ENCODE assay signal across 8 cellular contexts in genomic region chr3:15646924-15647511, GRCh38. TPM values are rescaled to one million over a fixed set of nuclear protein-coding genes. Genes with fewer than 3 reads are reported as not detected.
A peak's percentile ranks its signal among the peaks of the same experiment; 100 is the strongest.
DNase-seq lines count a peak whose midpoint lies in the region; ATAC-seq, FAIRE-seq and TF ChIP-seq lines count a peak whose summit lies in the region.

No MANE protein-coding gene starts in this region.

- no peak overlapping the region for H2BK12ac ChIP-seq in H1 (ENCODE audit: low read depth, low read length)

- peaks cover 28% of the 10 kb centered on the region for H3K36me3 Mint-ChIP-seq in CD4-positive, alpha-beta T cell (ENCODE audit: low read depth)

- TF ChIP-seq POLR2A in H1 (IDR thresholded peaks at IDR 0.05; ENCODE audit: control extremely low read depth in 1 of 2, low read depth in 2 of 2, low read length in 2 of 2) = no peak

- no peak for ATAC-seq in CD4-positive, alpha-beta T cell (ENCODE audit: poor library complexity)

- H3K4me1 ChIP-seq in H1 (replicated peaks in 1 of 4; ENCODE audit: control insufficient read depth in 3 of 4, insufficient read depth in 4 of 4, low read length in 3 of 4) = peaks cover 0 to 4% (median 2%) of the 10 kb centered on the region in 4 experiments; a peak in 2 of 7 replicates

- no peak overlapping the region for H3K4me3 ChIP-seq in H1 (ENCODE audit: extremely low read depth in 1 of 4, insufficient read depth in 2 of 4, low read depth in 3 of 4, low read length in 4 of 4)

- H3K27me3 Mint-ChIP-seq in CD4-positive, alpha-beta T cell = no peaks in the 10 kb centered on the region

- no peaks in the 10 kb centered on the region for H3K9me3 Mint-ChIP-seq in CD4-positive, alpha-beta T cell

- no peak overlapping the region for H2BK5ac ChIP-seq in H1 (ENCODE audit: low read depth, low read length)

- H3K4me3 Mint-ChIP-seq in CD4-positive, alpha-beta T cell = peak overlapping the region; percentile 74

- H3K79me1 ChIP-seq in H1 (ENCODE audit: low read depth, low read length) = no peaks in the 10 kb centered on the region

- no peak overlapping the region for H3K27ac ChIP-seq in CD4-positive, alpha-beta T cell (ENCODE audit: low read depth, low read length)
- H3K27ac ChIP-seq in H1 (ENCODE audit: low read depth, low read length) = no peak overlapping the region

- peak overlapping the region; percentile 40; the same call in 1 of the 2 replicates for H4K8ac ChIP-seq in H1 (ENCODE audit: extremely low read depth, insufficient read depth, low read length)

- intact Hi-C loops in CD4-positive, alpha-beta T cell (cut with DNase I, micrococcal nuclease) = loop anchor here in 1 of 2 experiments (1.0 kb wide), 2 partner anchors 17 to 46 kb away; partner anchors contain the start of genes BTD and HACL1

- H4K91ac ChIP-seq in H1 (replicated peaks; ENCODE audit: insufficient read length, low read length) = no peak overlapping the region

- TF ChIP-seq EP300 in H1 (IDR thresholded peaks at IDR 0.05; ENCODE audit: borderline replicate concordance in 1 of 2, low read depth in 2 of 2, low read length in 2 of 2) = no peak

- no peak for TF ChIP-seq RAD21 in H1 (IDR thresholded peaks at IDR 0.05 in 1 of 2, conservative IDR thresholded peaks at IDR 0.05 in 1 of 2; ENCODE audit: low read depth in 2 of 2, low read length in 2 of 2)

- H3K23me2 ChIP-seq in H1 (ENCODE audit: low read depth, low read length) = no peaks in the 10 kb centered on the region

- no peak overlapping the region for H3K18ac ChIP-seq in H1 (ENCODE audit: extremely low read depth, low read length)

- H3K36me3 ChIP-seq in H1 (ENCODE audit: control insufficient read depth in 2 of 4, insufficient read depth in 4 of 4, low read length in 3 of 4) = peaks cover 0 to 5% (median 2%) of the 10 kb centered on the region in 4 experiments; a peak in 3 of 8 replicates

- H2AFZ ChIP-seq in H1 (ENCODE audit: low read length) = no peak overlapping the region

- no peak for DNase-seq in CD4-positive, alpha-beta T cell
- DNase-seq in H4 (ENCODE audit: low spot score) (peak; percentile 91), RKO (ENCODE audit: low spot score) (peak; percentile 75), H1 (ENCODE audit: low read depth in 1 of 2, low spot score in 2 of 2) (no peak), non-pigmented ciliary epithelial cell (ENCODE audit: low read depth) (peak; percentile 98), COLO668 (lab: John Stamatoyannopoulos, UW; ENCODE audit: unreplicated experiment) (no peak), middle frontal gyrus (ENCODE audit: extremely low spot score, low spot score) (no peak), NCI-H526 treated with DMSO at 0.1 percent for 48 hours (lab: John Stamatoyannopoulos, UW) (no peak)

- no peak overlapping the region for H4K5ac ChIP-seq in H1 (ENCODE audit: insufficient read length, low read depth, low read length)

- no peak for FAIRE-seq in H1 (lab: Jason Lieb, UNC)

- CTCF ChIA-PET in CD4-positive, alpha-beta T cell (lab: Charles Lee) = no interaction called here
- CTCF ChIA-PET in H1 (lab: Charles Lee; ENCODE audit: partially characterized antibody) = interaction anchor here (1.1 to 1.3 kb wide), 2 partner anchors 10 to 40 kb away, joined by 3 read pairs; no protein-coding TSS in a partner anchor

- no peak overlapping the region for H3K9ac ChIP-seq in H1 (replicated peaks in 1 of 4; ENCODE audit: extremely low read depth in 1 of 4, low read depth in 3 of 4, low read length in 3 of 4)

- no peak overlapping the region for H3K4me2 ChIP-seq in H1 (ENCODE audit: insufficient read depth in 1 of 2, low read depth in 2 of 2, low read length in 2 of 2)

- H4K20me1 ChIP-seq in H1 (replicated peaks in 1 of 2; ENCODE audit: control insufficient read depth in 1 of 2, insufficient read depth in 2 of 2, low read length in 2 of 2) = no peaks in the 10 kb centered on the region

- H3K56ac ChIP-seq in H1 (replicated peaks; ENCODE audit: insufficient read length, low read depth, low read length) = no peak overlapping the region

- peaks cover 56% of the 10 kb centered on the region for H3K4me1 Mint-ChIP-seq in CD4-positive, alpha-beta T cell (ENCODE audit: low read depth)

- peak overlapping the region; percentile 50 for H3K27ac Mint-ChIP-seq in CD4-positive, alpha-beta T cell

- H3K79me2 ChIP-seq in H1 (ENCODE audit: control insufficient read depth in 1 of 2, insufficient read depth in 2 of 2, low read length in 2 of 2) = no peaks in the 10 kb centered on the region

- WGBS in H1 (ENCODE audit: extremely low coverage in 1 of 2, insufficient coverage in 1 of 2, insufficient read length in 1 of 2, insufficient replicate concordance in 2 of 2, low coverage in 1 of 2, low lambda C conversion rate in 2 of 2, missing lambda C conversion rate in 1 of 2), 2 experiments = 88% methylated on average over 13 of the region's 13 CpGs; no CpG with 5 or more reads in 1 of the 2 experiments

- TF ChIP-seq CTCF in CD4-positive, alpha-beta T cell (IDR thresholded peaks at IDR 0.05) = no peak
- TF ChIP-seq CTCF in H1 (IDR thresholded peaks at IDR 0.05; ENCODE audit: control extremely low read depth in 1 of 3, insufficient read depth in 1 of 3, low read depth in 1 of 3, low read length in 3 of 3) = no peak

- peak overlapping the region; percentile 44 for H3K4ac ChIP-seq in H1 (replicated peaks; ENCODE audit: insufficient read length, low read depth, low read length)

- no peak overlapping the region for H2BK15ac ChIP-seq in H1 (ENCODE audit: low read length)

- H3K9me3 ChIP-seq in CD4-positive, alpha-beta T cell (ENCODE audit: control insufficient read depth, low read length) = no peaks in the 10 kb centered on the region
- no peaks in the 10 kb centered on the region for H3K9me3 ChIP-seq in H1 (ENCODE audit: insufficient read depth in 2 of 2, low read depth in 1 of 2, low read length in 1 of 2)

- H2AK5ac ChIP-seq in H1 (ENCODE audit: low read depth, low read length) = no peak overlapping the region

- no peak overlapping the region for H2BK20ac ChIP-seq in H1 (ENCODE audit: low read length)

- no peak overlapping the region for H3K23ac ChIP-seq in H1 (ENCODE audit: insufficient read length)

- no peak overlapping the region for H3K14ac ChIP-seq in H1 (ENCODE audit: insufficient read length)

- H2BK120ac ChIP-seq in H1 (replicated peaks; ENCODE audit: low read depth, low read length) = no peak overlapping the region

- no peaks in the 10 kb centered on the region for H3K27me3 ChIP-seq in CD4-positive, alpha-beta T cell (ENCODE audit: control insufficient read depth, insufficient read depth, low read length)
- H3K27me3 ChIP-seq in H1 (replicated peaks in 1 of 4; ENCODE audit: control insufficient read depth in 3 of 4, extremely low read depth in 1 of 4, insufficient read depth in 3 of 4, low read length in 3 of 4) = no peaks in the 10 kb centered on the region; a peak in 1 of 7 replicates

- POLR2A ChIA-PET in CD4-positive, alpha-beta T cell (lab: Charles Lee) = interaction anchor here (0.9 to 2.4 kb wide), 7 partner anchors 10 to 45 kb away, joined by 3 to 8 read pairs (median 3); partner anchors contain the start of genes BTD and HACL1
- POLR2A ChIA-PET in H1 (lab: Charles Lee; ENCODE audit: partially characterized antibody) = interaction anchor here (1.6 kb wide), 1 partner anchor 46 kb away, joined by 4 read pairs; the partner anchor contains the start of genes BTD and HACL1

TF ChIP-seq in H1, 55 proteins besides CTCF, POLR2A, EP300 and RAD21:
- 0 out of 2 replicates have a peak, but pooled peaks have one; percentile 31 for TF ChIP-seq BACH1 (IDR thresholded peaks at IDR 0.05; ENCODE audit: low read length)
- no peak for TF ChIP-seq CHD1 (IDR thresholded peaks at IDR 0.05; ENCODE audit: low read depth, low read length)
TF ChIP-seq in H1: peak in this region for 1.

RNA-seq across cellular contexts. Expression of gene BTD, which starts 45.5 kb away (rescaled TPM):
- 10 to 100 TPM; 11.2 to 12.5 TPM for total RNA-seq in CD4-positive, alpha-beta T cell
- total RNA-seq in H4 (2014; rRNA removed; shearing (Covaris generic)) = 20.1 and 23.8 TPM in 2 replicates
- total RNA-seq in H1 (2021; fragmentation: NEBNext Ultra II Directional; extraction: Animal tissue kit (Norgen Biotek cat#: 25700)) = 21.8 and 22.0 TPM in 2 replicates
- 30.1 and 36.7 TPM in 2 replicates for polyA plus RNA-seq in H1 (2011; rRNA removed)
- polyA plus RNA-seq in H1 (2011; cell fraction: cytosol; rRNA removed) = 32.2 TPM
- polyA plus RNA-seq in H1 (2011; cell fraction: nucleus; rRNA removed) = 35.5 TPM
- 24.2 to 27.6 TPM (median 26.3 TPM) in 4 replicates for polyA plus RNA-seq in H1 (2012, experiment 1 of 2)
- 14.0 TPM for polyA plus RNA-seq in H1 (2012, experiment 2 of 2)
- polyA plus RNA-seq in H1 (2013, experiment 1 of 2) = 30.7 TPM
- 31.0 TPM for polyA plus RNA-seq in H1 (2013, experiment 2 of 2)
- polyA minus RNA-seq in H1 (2011; rRNA and poly(A)+ RNA removed) = 49.2 and 64.0 TPM in 2 replicates
- 13.9 TPM for polyA minus RNA-seq in H1 (2011; cell fraction: cytosol; rRNA and poly(A)+ RNA removed)
- polyA minus RNA-seq in H1 (2011; cell fraction: nucleus; rRNA and poly(A)+ RNA removed) = 45.7 TPM

RNA-seq across cellular contexts. Expression of gene HACL1, which starts 45.6 kb away (rescaled TPM):
- total RNA-seq in CD4-positive, alpha-beta T cell = 10 to 100 TPM; 26.6 to 33.2 TPM
- total RNA-seq in H4 (2014; rRNA removed; shearing (Covaris generic)) = 18.1 and 19.0 TPM in 2 replicates
- 45.7 and 46.0 TPM in 2 replicates for total RNA-seq in H1 (2021; fragmentation: NEBNext Ultra II Directional; extraction: Animal tissue kit (Norgen Biotek cat#: 25700))
- polyA plus RNA-seq in H1 (2011; rRNA removed) = 24.2 and 38.2 TPM in 2 replicates
- 46.0 TPM for polyA plus RNA-seq in H1 (2011; cell fraction: cytosol; rRNA removed)
- polyA plus RNA-seq in H1 (2011; cell fraction: nucleus; rRNA removed) = 43.4 TPM
- 44.7 to 54.3 TPM (median 49.9 TPM) in 4 replicates for polyA plus RNA-seq in H1 (2012, experiment 1 of 2)
- 4.8 TPM for polyA plus RNA-seq in H1 (2012, experiment 2 of 2)
- polyA plus RNA-seq in H1 (2013, experiment 1 of 2) = 27.5 TPM
- 27.2 TPM for polyA plus RNA-seq in H1 (2013, experiment 2 of 2)
- polyA minus RNA-seq in H1 (2011; rRNA and poly(A)+ RNA removed) = 90.6 and 99.2 TPM in 2 replicates
- polyA minus RNA-seq in H1 (2011; cell fraction: cytosol; rRNA and poly(A)+ RNA removed) = 40.8 TPM
- polyA minus RNA-seq in H1 (2011; cell fraction: nucleus; rRNA and poly(A)+ RNA removed) = 83.5 TPM

Comparison
In these comparisons a context has a peak if more than half of its experiments do, and no peak if none do; other contexts are left out.
1. DNase-seq: peak in H4 (single experiment), RKO (single experiment) and non-pigmented ciliary epithelial cell (single experiment); none in CD4-positive, alpha-beta T cell (0 of 10), H1 (0 of 2), COLO668 (single experiment), middle frontal gyrus (single experiment) and NCI-H526 treated with DMSO at 0.1 percent for 48 hours (single experiment).